ENCODE assay signal across 1 cellular context in the genomic region with DNA sequence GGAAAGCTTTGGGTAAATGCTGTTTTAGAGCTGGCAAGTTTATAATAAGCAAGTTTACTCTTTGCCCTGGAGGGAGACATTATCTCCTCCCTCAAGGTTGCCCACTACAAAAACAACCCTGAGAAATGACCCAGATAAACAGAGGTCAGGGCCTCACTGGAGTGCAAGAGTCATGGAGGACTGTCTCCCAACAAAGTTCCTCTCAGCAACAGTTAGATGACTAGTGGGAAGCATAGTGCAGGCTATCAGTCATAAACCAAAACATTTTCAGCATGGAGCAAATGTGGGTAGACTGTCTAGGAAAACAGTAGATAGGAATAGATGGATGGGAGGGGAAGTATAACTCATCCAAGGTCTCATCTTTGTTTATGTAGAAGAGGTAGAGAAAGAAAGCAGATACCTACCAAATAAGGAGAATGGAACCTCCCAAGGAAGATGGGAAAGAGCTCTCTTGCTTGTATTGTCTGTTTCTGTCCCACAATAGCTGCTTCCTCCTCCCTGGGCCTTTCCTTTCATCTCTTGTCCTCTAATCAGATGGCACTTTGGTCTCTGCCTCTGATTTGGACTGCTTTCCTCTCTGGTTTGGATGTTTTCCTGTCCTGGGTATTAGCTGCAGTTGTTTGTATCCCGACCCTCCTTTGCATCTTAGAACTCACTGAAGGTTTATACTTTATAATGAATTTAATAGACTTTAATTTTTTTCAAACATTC.
TF ChIP-seq lines count a peak whose summit lies in the region.

No MANE protein-coding gene starts in this region.

TF ChIP-seq in SK-N-SH, 30 proteins besides CTCF, POLR2A, EP300 and RAD21 (continued from another document):
- no peak for TF ChIP-seq EZH2phosphoT487 (IDR thresholded peaks at IDR 0.05; ENCODE audit: borderline replicate concordance, low read depth)
- no peak for TF ChIP-seq ELF1 (IDR thresholded peaks at IDR 0.05)
- TF ChIP-seq MAX (IDR thresholded peaks at IDR 0.05; ENCODE audit: low read depth), result no peak
- TF ChIP-seq, protein P1, sequence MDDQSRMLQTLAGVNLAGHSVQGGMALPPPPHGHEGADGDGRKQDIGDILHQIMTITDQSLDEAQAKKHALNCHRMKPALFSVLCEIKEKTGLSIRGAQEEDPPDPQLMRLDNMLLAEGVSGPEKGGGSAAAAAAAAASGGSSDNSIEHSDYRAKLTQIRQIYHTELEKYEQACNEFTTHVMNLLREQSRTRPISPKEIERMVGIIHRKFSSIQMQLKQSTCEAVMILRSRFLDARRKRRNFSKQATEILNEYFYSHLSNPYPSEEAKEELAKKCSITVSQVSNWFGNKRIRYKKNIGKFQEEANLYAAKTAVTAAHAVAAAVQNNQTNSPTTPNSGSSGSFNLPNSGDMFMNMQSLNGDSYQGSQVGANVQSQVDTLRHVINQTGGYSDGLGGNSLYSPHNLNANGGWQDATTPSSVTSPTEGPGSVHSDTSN (IDR thresholded peaks at IDR 0.05), result no peak
- TF ChIP-seq RCOR1 (IDR thresholded peaks at IDR 0.05; ENCODE audit: low read length), result no peak
- no peak for TF ChIP-seq FOXJ3 (CRISPR knock-in tag; IDR thresholded peaks at IDR 0.05)
- no peak for TF ChIP-seq JUND (IDR thresholded peaks at IDR 0.05)
TF ChIP-seq in SK-N-SH: peak in this region for 0.
